14 cellular contexts compared by ENCODE assay signal in the genomic region with DNA sequence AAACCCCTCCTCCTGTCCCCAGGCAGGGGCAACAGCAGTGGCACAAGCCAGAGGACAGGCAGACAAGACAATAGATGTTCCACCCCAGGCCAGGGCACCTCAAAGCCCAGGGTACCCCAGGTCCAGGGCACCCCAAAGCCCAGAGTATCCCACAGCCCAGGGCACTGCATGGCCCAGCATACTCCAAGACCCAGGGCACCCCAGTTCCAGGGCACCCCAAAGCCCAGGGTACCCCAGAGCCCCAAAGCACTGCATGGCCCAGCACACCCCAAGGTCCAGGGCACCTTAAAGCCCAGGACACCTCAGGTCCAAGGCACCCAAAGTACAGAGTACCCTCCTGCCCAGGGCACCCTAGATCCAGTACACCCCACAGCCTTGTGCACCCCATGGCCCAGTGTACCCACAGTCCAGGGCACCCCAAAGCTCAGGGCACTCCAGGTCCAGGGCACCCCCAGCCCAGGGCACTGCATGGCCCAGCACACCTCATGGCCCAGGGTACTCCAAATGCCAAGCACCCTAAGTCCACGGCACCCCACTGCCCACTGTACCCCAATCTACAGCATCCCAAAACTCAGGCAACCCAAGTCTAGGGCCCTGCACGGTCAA. TPM values are rescaled to one million over a fixed set of nuclear protein-coding genes. Genes with fewer than 3 reads are reported as not detected.
DNase-seq lines count a peak whose midpoint lies in the region; ATAC-seq and TF ChIP-seq lines count a peak whose summit lies in the region.
"Had no signal": no experiment of that assay in that cellular context is flagged by ENCODE, and none has a peak within 500 bp of the region (broad histone marks: within the 10 kb centered on the region; RNA-seq: fewer than 3 reads in every experiment).

No MANE protein-coding gene starts in this region.

- CTCF ChIA-PET in HEK293 (lab: Yijun Ruan, JAX) = no interaction called here

- no peaks in the 10 kb centered on the region for H3K9me3 ChIP-seq in BLaER1
- H3K9me3 ChIP-seq in HEK293 (ENCODE audit: control insufficient read depth, insufficient read depth, low read depth, low read length) = no peaks in the 10 kb centered on the region
- H3K9me3 ChIP-seq: ovary had no signal

- no peaks in the 10 kb centered on the region for H3K9me3 Mint-ChIP-seq in natural killer cell treated with Interleukin-12 subunit alpha and Interleukin-12 subunit beta and Interleukin-15 and Interleukin-18, amount 100 ng/mL, for 72 hours
- H3K9me3 Mint-ChIP-seq: endodermal cell, HFFc6 had no signal

- DNase-seq in dedifferentiated amniotic fluid mesenchymal stem cell (ENCODE audit: extremely low spot score) = peak; percentile 17
- DNase-seq in natural killer cell treated with Interleukin-12 subunit alpha and Interleukin-12 subunit beta and Interleukin-15 and Interleukin-18, amount 100 ng/mL, for 72 hours (ENCODE audit: low spot score) = peak; percentile 78
- no peak for DNase-seq in inferior parietal cortex (ENCODE audit: extremely low spot score)
- no peak for DNase-seq in stimulated activated naive CD4-positive, alpha-beta T cell (lab: John Stamatoyannopoulos, UW)
- DNase-seq: activated T-cell treated with anti-CD3 and anti-CD28 coated beads for 4 hours; endodermal cell; HFFc6; ovary; stimulated activated CD4-positive, alpha-beta T cell treated with anti-CD3 and anti-CD28 coated beads, Interleukin-1b, Interleukin-23, amount 100 ng/mL, for 48 hours; stimulated activated naive CD4-positive, alpha-beta T cell treated with Interleukin-2 at 50 U/mL for 16 hours had no signal

- H3K27ac ChIP-seq in BLaER1 = peak overlapping the region; percentile 92
- 0 out of 2 replicates have a peak overlapping the region, but pooled peaks have one; percentile 11 for H3K27ac ChIP-seq in HEK293 (ENCODE audit: extremely low read depth, low read depth, low read length)
- H3K27ac ChIP-seq: ovary had no signal

- no peak overlapping the region for H3K4me3 Mint-ChIP-seq in natural killer cell treated with Interleukin-12 subunit alpha and Interleukin-12 subunit beta and Interleukin-15 and Interleukin-18, amount 100 ng/mL, for 72 hours
- H3K4me3 Mint-ChIP-seq: endodermal cell, HFFc6 had no signal

- peak overlapping the region; percentile 34 for H3K9ac ChIP-seq in BLaER1

- H3K27me3 ChIP-seq in BLaER1 = no peaks in the 10 kb centered on the region
- H3K27me3 ChIP-seq: ovary had no signal

- peaks cover 93% of the 10 kb centered on the region for H3K4me1 ChIP-seq in BLaER1
- peaks cover 5% of the 10 kb centered on the region; the same call in 1 of the 2 replicates for H3K4me1 ChIP-seq in HEK293 (ENCODE audit: control insufficient read depth, insufficient read depth, low read length)

- TF ChIP-seq CTCF in HEK293 (tag by site-specific recombination; IDR thresholded peaks at IDR 0.05) = no peak

- POLR2A ChIA-PET in HEK293 (lab: Yijun Ruan, JAX) = no interaction called here

- H3K4me3 ChIP-seq in BLaER1 (peak overlapping the region; percentile 25; the same call in 1 of the 2 replicates), HEK293 (ENCODE audit: low read depth, low read length) (no peak overlapping the region)
- H3K4me3 ChIP-seq: ovary had no signal

- no peaks in the 10 kb centered on the region for H3K4me1 Mint-ChIP-seq in natural killer cell treated with Interleukin-12 subunit alpha and Interleukin-12 subunit beta and Interleukin-15 and Interleukin-18, amount 100 ng/mL, for 72 hours (ENCODE audit: low read depth in 2 of 2)
- H3K4me1 Mint-ChIP-seq: endodermal cell had no signal

- peaks cover 88% of the 10 kb centered on the region for H4K20me1 ChIP-seq in BLaER1

- peak; percentile 49 to 70 for ATAC-seq in natural killer cell treated with Interleukin-12 subunit alpha and Interleukin-12 subunit beta and Interleukin-15 and Interleukin-18, amount 100 ng/mL, for 72 hours
- no peak for ATAC-seq in GM21367 (IDR thresholded peaks at IDR 0.05; ENCODE audit: unreplicated experiment)
- no peak for ATAC-seq in GM21529 (IDR thresholded peaks at IDR 0.05; ENCODE audit: unreplicated experiment)

- peak overlapping the region; percentile 94 for H3K4me2 ChIP-seq in BLaER1

- no peaks in the 10 kb centered on the region for H3K27me3 Mint-ChIP-seq in natural killer cell treated with Interleukin-12 subunit alpha and Interleukin-12 subunit beta and Interleukin-15 and Interleukin-18, amount 100 ng/mL, for 72 hours

- H3K36me3 Mint-ChIP-seq in natural killer cell treated with Interleukin-12 subunit alpha and Interleukin-12 subunit beta and Interleukin-15 and Interleukin-18, amount 100 ng/mL, for 72 hours = no peaks in the 10 kb centered on the region

- H3K36me3 ChIP-seq in BLaER1 (peaks cover 8% of the 10 kb centered on the region), HEK293 (ENCODE audit: control insufficient read depth in 2 of 2, insufficient read depth in 1 of 2, low read length in 2 of 2) (peaks cover 0 to 9% of the 10 kb centered on the region in 2 experiments; a peak in 1 of 3 replicates)
- H3K36me3 ChIP-seq: ovary had no signal

- H3K27ac Mint-ChIP-seq in natural killer cell treated with Interleukin-12 subunit alpha and Interleukin-12 subunit beta and Interleukin-15 and Interleukin-18, amount 100 ng/mL, for 72 hours = no peak overlapping the region
- H3K27ac Mint-ChIP-seq: endodermal cell, HFFc6 had no signal

TF ChIP-seq in HEK293, 187 proteins besides CTCF, POLR2A, EP300 and RAD21:
- no peak for TF ChIP-seq GLI2 (tag by site-specific recombination; IDR thresholded peaks at IDR 0.05; ENCODE audit: borderline replicate concordance, low read depth)
- no peak for TF ChIP-seq ZNF449 (tag by site-specific recombination; IDR thresholded peaks at IDR 0.05)
- TF ChIP-seq HOXD13 (CRISPR knock-in tag; IDR thresholded peaks at IDR 0.05; ENCODE audit: borderline replicate concordance) = no peak
- TF ChIP-seq, protein P1, sequence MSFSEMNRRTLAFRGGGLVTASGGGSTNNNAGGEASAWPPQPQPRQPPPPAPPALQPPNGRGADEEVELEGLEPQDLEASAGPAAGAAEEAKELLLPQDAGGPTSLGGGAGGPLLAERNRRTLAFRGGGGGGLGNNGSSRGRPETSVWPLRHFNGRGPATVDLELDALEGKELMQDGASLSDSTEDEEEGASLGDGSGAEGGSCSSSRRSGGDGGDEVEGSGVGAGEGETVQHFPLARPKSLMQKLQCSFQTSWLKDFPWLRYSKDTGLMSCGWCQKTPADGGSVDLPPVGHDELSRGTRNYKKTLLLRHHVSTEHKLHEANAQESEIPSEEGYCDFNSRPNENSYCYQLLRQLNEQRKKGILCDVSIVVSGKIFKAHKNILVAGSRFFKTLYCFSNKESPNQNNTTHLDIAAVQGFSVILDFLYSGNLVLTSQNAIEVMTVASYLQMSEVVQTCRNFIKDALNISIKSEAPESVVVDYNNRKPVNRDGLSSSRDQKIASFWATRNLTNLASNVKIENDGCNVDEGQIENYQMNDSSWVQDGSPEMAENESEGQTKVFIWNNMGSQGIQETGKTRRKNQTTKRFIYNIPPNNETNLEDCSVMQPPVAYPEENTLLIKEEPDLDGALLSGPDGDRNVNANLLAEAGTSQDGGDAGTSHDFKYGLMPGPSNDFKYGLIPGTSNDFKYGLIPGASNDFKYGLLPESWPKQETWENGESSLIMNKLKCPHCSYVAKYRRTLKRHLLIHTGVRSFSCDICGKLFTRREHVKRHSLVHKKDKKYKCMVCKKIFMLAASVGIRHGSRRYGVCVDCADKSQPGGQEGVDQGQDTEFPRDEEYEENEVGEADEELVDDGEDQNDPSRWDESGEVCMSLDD (tag by site-specific recombination; IDR thresholded peaks at IDR 0.05) = peak; percentile 100
- TF ChIP-seq ZNF488 (tag by site-specific recombination; IDR thresholded peaks at IDR 0.05) = no peak
- TF ChIP-seq ZNF510 (tag by site-specific recombination; IDR thresholded peaks at IDR 0.05; ENCODE audit: insufficient replicate concordance) = no peak
- TF ChIP-seq ZBTB20 (tag by site-specific recombination; IDR thresholded peaks at IDR 0.05) = peak; percentile 26; the same call in 1 of the 2 replicates
- no peak for TF ChIP-seq GFI1B (tag by site-specific recombination; IDR thresholded peaks at IDR 0.05)

RNA-seq across cellular contexts. Expression of gene JAG2, which starts 6.1 kb away (rescaled TPM):
- 1 to 10 TPM; 5.9 to 7.1 TPM for total RNA-seq in natural killer cell treated with Interleukin-12 subunit alpha and Interleukin-12 subunit beta and Interleukin-15 and Interleukin-18, amount 100 ng/mL, for 72 hours

RNA-seq across cellular contexts. Expression of gene NUDT14, which starts 18.6 kb away (rescaled TPM):
- 10 to 100 TPM; 10.2 to 23.4 TPM for total RNA-seq in natural killer cell treated with Interleukin-12 subunit alpha and Interleukin-12 subunit beta and Interleukin-15 and Interleukin-18, amount 100 ng/mL, for 72 hours

Comparison
In these comparisons a context has a peak if more than half of its experiments do, and no peak if none do; other contexts are left out.
1. DNase-seq: peak in dedifferentiated amniotic fluid mesenchymal stem cell (single experiment) and natural killer cell treated with Interleukin-12 subunit alpha and Interleukin-12 subunit beta and Interleukin-15 and Interleukin-18, amount 100 ng/mL, for 72 hours (single experiment); none in inferior parietal cortex (single experiment) and stimulated activated naive CD4-positive, alpha-beta T cell (0 of 6).
2. ATAC-seq: peak in natural killer cell treated with Interleukin-12 subunit alpha and Interleukin-12 subunit beta and Interleukin-15 and Interleukin-18, amount 100 ng/mL, for 72 hours (2 of 2); none in GM21367 (single experiment) and GM21529 (single experiment).